ENCODE assay signal across 14 cellular contexts in genomic region chr3:197364410-197365071, GRCh38.
DNase-seq lines count a peak whose midpoint lies in the region; ATAC-seq and TF ChIP-seq lines count a peak whose summit lies in the region.
"Had no signal": no experiment of that assay in that cellular context is flagged by ENCODE, and none has a peak within 500 bp of the region (broad histone marks: within the 10 kb centered on the region; RNA-seq: fewer than 3 reads in every experiment).

No MANE protein-coding gene starts in this region.

- H3K36me3 ChIP-seq in esophagus squamous epithelium (no peaks in the 10 kb centered on the region), stomach (no peaks in the 10 kb centered on the region)
- H3K36me3 ChIP-seq: ascending aorta, heart right ventricle had no signal

- TF ChIP-seq CTCF in esophagus squamous epithelium (IDR thresholded peaks at IDR 0.05), result no peak
- no peak for TF ChIP-seq CTCF in stomach (IDR thresholded peaks at IDR 0.05)

- H3K27me3 ChIP-seq in esophagus squamous epithelium (no peaks in the 10 kb centered on the region), stomach (no peaks in the 10 kb centered on the region)
- H3K27me3 ChIP-seq: ascending aorta, heart right ventricle had no signal

- H3K4me1 ChIP-seq in esophagus squamous epithelium (peaks cover 25 to 62% (median 34%) of the 10 kb centered on the region in 3 donors), stomach (peaks cover 9 to 26% (median 12%) of the 10 kb centered on the region in 4 donors)

- no peak for ATAC-seq in HG02642 (IDR thresholded peaks at IDR 0.05; ENCODE audit: poor library complexity, unreplicated experiment)
- ATAC-seq: Panc1 had no signal

- H3K27ac ChIP-seq in esophagus squamous epithelium (peak overlapping the region in 3 of 4 donors; percentile 28 to 52 (median 38)), stomach (no peak overlapping the region)
- H3K27ac ChIP-seq: ascending aorta, heart right ventricle had no signal

- WGBS in esophagus squamous epithelium, 2 donors, result 49 to 67% methylated on average over 8 to 9 of the region's 9 CpGs
- WGBS in stomach, 5 donors, result 70 to 87% (median 80%) methylated on average over 9 of the region's 9 CpGs

- intact Hi-C loops in esophagus squamous epithelium (cut with DNase I), result no loop called here
- intact Hi-C loops in stomach (cut with DNase I; ENCODE audit: low total_unique reads), result loop anchor here (10.0 kb wide), 1 partner anchor 60 kb away; no protein-coding TSS in a partner anchor

- H3K9me3 ChIP-seq in esophagus squamous epithelium, result peaks cover 0 to 12% (median 9%) of the 10 kb centered on the region in 3 donors
- peaks cover 0 to 10% (median 9%) of the 10 kb centered on the region in 4 donors for H3K9me3 ChIP-seq in stomach
- H3K9me3 ChIP-seq: ascending aorta had no signal

- TF ChIP-seq EP300 in stomach (IDR thresholded peaks at IDR 0.05), result no peak

- DNase-seq in activated effector memory CD4-positive, alpha-beta T cell treated with anti-CD3 and anti-CD28 coated beads, Interleukin-2, amount 50 U/mL, for 16 hours, result peak; percentile 34
- no peak for DNase-seq in activated effector memory CD4-positive, alpha-beta T cell treated with Interleukin-2 at 50 U/mL for 16 hours
- DNase-seq in NCI-H510A (lab: John Stamatoyannopoulos, UW) (peak; percentile 81), esophagus squamous epithelium (lab: John Stamatoyannopoulos, UW) (no peak), stomach (peak; percentile 16), GDM1 (lab: John Stamatoyannopoulos, UW) (no peak), GM19238 (ENCODE audit: insufficient read length, low spot score) (no peak)
- DNase-seq: ACHN; activated CD4-positive, alpha-beta T cell treated with anti-CD3 and anti-CD28 coated beads, Interleukin-2, amount 50 U/mL, for 4 hours; heart right ventricle had no signal

- TF ChIP-seq POLR2A in esophagus squamous epithelium (IDR thresholded peaks at IDR 0.05) (no peak), stomach (IDR thresholded peaks at IDR 0.05) (no peak)

- H3K4me3 ChIP-seq in esophagus squamous epithelium (no peak overlapping the region), stomach (no peak overlapping the region)
- H3K4me3 ChIP-seq: ascending aorta, heart right ventricle, lung had no signal

Comparison
In these comparisons a context has a peak if more than half of its experiments do, and no peak if none do; other contexts are left out.
1. DNase-seq: peak in activated effector memory CD4-positive, alpha-beta T cell treated with anti-CD3 and anti-CD28 coated beads, Interleukin-2, amount 50 U/mL, for 16 hours (single experiment), NCI-H510A (single experiment) and stomach (single experiment); none in activated effector memory CD4-positive, alpha-beta T cell treated with Interleukin-2 at 50 U/mL for 16 hours (single experiment), esophagus squamous epithelium (single experiment), GDM1 (single experiment) and GM19238 (single experiment).
2. H3K27ac ChIP-seq: peak in esophagus squamous epithelium (3 of 4); none in stomach (0 of 5).